ENCODE assay signal across 1 cellular context in genomic region chr14:75561013-75561432, GRCh38.
TF ChIP-seq lines count a peak whose summit lies in the region.

No MANE protein-coding gene starts in this region.

TF ChIP-seq in HEK293, 187 proteins besides CTCF, POLR2A, EP300 and RAD21 (continued from another document):
- TF ChIP-seq ZBTB11 (tag by site-specific recombination; conservative IDR thresholded peaks at IDR 0.05; ENCODE audit: low read depth) (no peak), IKZF3 (tag by site-specific recombination; IDR thresholded peaks at IDR 0.05) (peak; percentile 84), ZNF518A (tag by site-specific recombination; conservative IDR thresholded peaks at IDR 0.05; ENCODE audit: low read depth) (no peak), ZNF514 (tag by site-specific recombination; IDR thresholded peaks at IDR 0.05) (no peak), WT1 (tag by site-specific recombination; IDR thresholded peaks at IDR 0.05) (no peak), ZNF132 (tag by site-specific recombination; IDR thresholded peaks at IDR 0.05; ENCODE audit: borderline replicate concordance) (no peak), ZNF560 (tag by site-specific recombination; IDR thresholded peaks at IDR 0.05; ENCODE audit: borderline replicate concordance) (no peak), ZNF785 (tag by site-specific recombination; IDR thresholded peaks at IDR 0.05) (no peak), ZNF624 (tag by site-specific recombination; IDR thresholded peaks at IDR 0.05) (no peak), ZNF311 (tag by site-specific recombination; IDR thresholded peaks at IDR 0.05; ENCODE audit: borderline replicate concordance) (no peak), ZBTB21 (tag by site-specific recombination; IDR thresholded peaks at IDR 0.05) (no peak), ZNF148 (tag by site-specific recombination; IDR thresholded peaks at IDR 0.05; ENCODE audit: borderline replicate concordance) (no peak), ZNF366 (tag by site-specific recombination; conservative IDR thresholded peaks at IDR 0.05) (peak; percentile 94), ZNF513 (tag by site-specific recombination; IDR thresholded peaks at IDR 0.05) (no peak), SALL2 (tag by site-specific recombination; IDR thresholded peaks at IDR 0.05; ENCODE audit: borderline replicate concordance) (no peak), ZNF2 (tag by site-specific recombination; IDR thresholded peaks at IDR 0.05) (no peak), ZNF138 (tag by site-specific recombination; IDR thresholded peaks at IDR 0.05; ENCODE audit: borderline replicate concordance) (no peak)
